In the genomic region with DNA sequence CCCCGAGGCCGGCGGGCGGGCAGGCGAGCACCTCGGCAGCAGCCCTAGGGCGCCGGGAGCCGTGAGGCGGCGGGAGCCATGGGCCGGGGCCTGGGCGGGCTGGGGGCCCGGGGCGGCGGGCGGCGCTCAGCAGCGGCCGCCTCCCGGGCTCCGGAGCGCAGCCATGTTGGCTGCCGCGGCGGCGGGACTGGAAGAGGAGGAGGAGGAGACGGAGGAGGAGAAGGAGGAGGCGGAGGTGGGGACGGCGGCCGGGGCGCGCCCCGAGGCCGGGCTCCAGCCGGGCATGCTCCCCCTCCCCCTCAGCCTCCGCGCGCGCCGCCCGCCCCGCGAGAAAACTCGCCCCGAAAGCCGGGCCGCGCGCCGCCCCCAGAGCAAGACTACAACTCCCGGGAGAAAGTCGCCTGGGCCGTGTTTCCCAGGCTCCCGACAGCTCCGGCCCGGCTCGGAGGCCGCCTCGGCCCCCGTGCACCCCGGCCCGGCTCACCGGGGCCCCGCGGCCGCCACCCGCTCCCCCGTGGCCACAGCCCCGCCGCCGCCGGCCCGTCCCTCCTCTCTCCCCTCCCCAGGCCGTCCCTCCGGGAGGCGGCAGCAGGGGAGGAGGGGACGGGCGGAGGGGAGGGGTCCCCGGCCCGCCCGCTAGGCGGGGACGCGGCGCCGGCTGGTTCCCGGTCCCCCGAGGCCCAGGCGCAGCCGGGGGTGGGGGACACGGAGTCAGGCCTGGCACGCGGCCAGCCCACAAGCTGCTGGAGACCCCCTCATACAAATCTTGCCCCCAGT, we compare ENCODE assay signal across 8 cellular contexts. TPM values are rescaled to one million over a fixed set of nuclear protein-coding genes. Genes with fewer than 3 reads are reported as not detected.
DNase-seq lines count a peak whose midpoint lies in the region; ATAC-seq and TF ChIP-seq lines count a peak whose summit lies in the region.

A gene with protein sequence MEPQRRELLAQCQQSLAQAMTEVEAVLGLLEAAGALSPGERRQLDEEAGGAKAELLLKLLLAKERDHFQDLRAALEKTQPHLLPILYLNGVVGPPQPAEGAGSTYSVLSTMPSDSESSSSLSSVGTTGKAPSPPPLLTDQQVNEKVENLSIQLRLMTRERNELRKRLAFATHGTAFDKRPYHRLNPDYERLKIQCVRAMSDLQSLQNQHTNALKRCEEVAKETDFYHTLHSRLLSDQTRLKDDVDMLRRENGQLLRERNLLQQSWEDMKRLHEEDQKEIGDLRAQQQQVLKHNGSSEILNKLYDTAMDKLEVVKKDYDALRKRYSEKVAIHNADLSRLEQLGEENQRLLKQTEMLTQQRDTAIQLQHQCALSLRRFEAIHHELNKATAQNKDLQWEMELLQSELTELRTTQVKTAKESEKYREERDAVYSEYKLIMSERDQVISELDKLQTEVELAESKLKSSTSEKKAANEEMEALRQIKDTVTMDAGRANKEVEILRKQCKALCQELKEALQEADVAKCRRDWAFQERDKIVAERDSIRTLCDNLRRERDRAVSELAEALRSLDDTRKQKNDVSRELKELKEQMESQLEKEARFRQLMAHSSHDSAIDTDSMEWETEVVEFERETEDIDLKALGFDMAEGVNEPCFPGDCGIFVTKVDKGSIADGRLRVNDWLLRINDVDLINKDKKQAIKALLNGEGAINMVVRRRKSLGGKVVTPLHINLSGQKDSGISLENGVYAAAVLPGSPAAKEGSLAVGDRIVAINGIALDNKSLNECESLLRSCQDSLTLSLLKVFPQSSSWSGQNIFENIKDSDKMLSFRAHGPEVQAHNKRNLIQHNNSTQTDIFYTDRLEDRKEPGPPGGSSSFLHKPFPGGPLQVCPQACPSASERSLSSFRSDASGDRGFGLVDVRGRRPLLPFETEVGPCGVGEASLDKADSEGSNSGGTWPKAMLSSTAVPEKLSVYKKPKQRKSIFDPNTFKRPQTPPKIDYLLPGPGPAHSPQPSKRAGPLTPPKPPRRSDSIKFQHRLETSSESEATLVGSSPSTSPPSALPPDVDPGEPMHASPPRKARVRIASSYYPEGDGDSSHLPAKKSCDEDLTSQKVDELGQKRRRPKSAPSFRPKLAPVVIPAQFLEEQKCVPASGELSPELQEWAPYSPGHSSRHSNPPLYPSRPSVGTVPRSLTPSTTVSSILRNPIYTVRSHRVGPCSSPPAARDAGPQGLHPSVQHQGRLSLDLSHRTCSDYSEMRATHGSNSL (N-terminal part only) (minus strand): TSS at position 190 of the 777 bp plus-strand sequence. CDS start 235 bp downstream, outside the sequence.

- peak within 1 kb of the TSS; percentile 80 for H2AFZ ChIP-seq in mammary epithelial cell (ENCODE audit: low read depth, low read length)

- TF ChIP-seq CTCF in Panc1 (IDR thresholded peaks at IDR 0.05), result no peak; the same call in 1 of the 2 replicates
- TF ChIP-seq CTCF in mammary epithelial cell (conservative IDR thresholded peaks at IDR 0.05 in 1 of 2, IDR thresholded peaks at IDR 0.05 in 1 of 2; ENCODE audit: extremely low read depth in 1 of 2, insufficient read depth in 1 of 2, low read depth in 1 of 2, low read length in 2 of 2), result no peak

- POLR2A ChIA-PET in Panc1 (lab: Charles Lee), result no interaction called here

- H3K27me3 ChIP-seq in Panc1 (ENCODE audit: control insufficient read depth, insufficient read depth, low read length), result no peaks in the 10 kb centered on the region
- H3K27me3 ChIP-seq in mammary epithelial cell (ENCODE audit: insufficient read depth, low read length), result no peaks in the 10 kb centered on the region
- peaks cover 13% of the 10 kb centered on the region for H3K27me3 ChIP-seq in skeletal muscle satellite cell (ENCODE audit: control insufficient read depth, insufficient read depth, low read length)

- dilution Hi-C loops in mammary epithelial cell (cut with HindIII; ENCODE audit: low sequenced_read_pairs), result no loop called here

- H3K9me3 ChIP-seq in Panc1 (ENCODE audit: control insufficient read depth, insufficient read depth, low read depth, low read length) (no peaks in the 10 kb centered on the region), mammary epithelial cell (replicated peaks; ENCODE audit: insufficient read depth, low read length) (no peaks in the 10 kb centered on the region), skeletal muscle satellite cell (replicated peaks; ENCODE audit: low read length) (no peaks in the 10 kb centered on the region)

- H3K4me1 ChIP-seq in Panc1 (ENCODE audit: control insufficient read depth, insufficient read depth, low read length), result peaks cover 26% of the 10 kb centered on the region
- peaks cover 34% of the 10 kb centered on the region for H3K4me1 ChIP-seq in mammary epithelial cell (ENCODE audit: insufficient read depth, low read length)
- peaks cover 18% of the 10 kb centered on the region for H3K4me1 ChIP-seq in skeletal muscle satellite cell (ENCODE audit: control insufficient read depth, insufficient read depth, low read length)

- ATAC-seq in HG02798 (IDR thresholded peaks at IDR 0.05; ENCODE audit: poor library complexity, unreplicated experiment), result peak; percentile 74
- peak; percentile 88 for ATAC-seq in Panc1

- peak within 1 kb of the TSS; percentile 75 to 81 for H3K4me3 ChIP-seq in Panc1 (ENCODE audit: low read depth in 2 of 2, low read length in 2 of 2)
- H3K4me3 ChIP-seq in mammary epithelial cell (replicated peaks in 1 of 3; ENCODE audit: insufficient read depth in 1 of 3, low read depth in 2 of 3, low read length in 3 of 3), result peak within 1 kb of the TSS; percentile 71 to 87 (median 76)
- H3K4me3 ChIP-seq in skeletal muscle satellite cell (ENCODE audit: low read length), result peak within 1 kb of the TSS; percentile 82

- H3K27ac ChIP-seq in Panc1 (ENCODE audit: low read length), result peak within 1 kb of the TSS; percentile 84
- H3K27ac ChIP-seq in mammary epithelial cell (ENCODE audit: insufficient read depth, low read depth, low read length), result peak within 1 kb of the TSS; percentile 40

- intact Hi-C loops in Panc1 (cut with micrococcal nuclease; ENCODE audit: unreplicated experiment) (no loop called here), mammary epithelial cell (cut with micrococcal nuclease) (loop anchor here (1.0 to 2.0 kb wide), 5 partner anchors 17 to 80 kb away; no protein-coding TSS in a partner anchor)

- no TSS peak for BruUV-seq in Panc1 (replicated peaks; lab: Mats Ljungman, UMichigan)
- no TSS peak for BruUV-seq in mammary epithelial cell (replicated peaks; lab: Mats Ljungman, UMichigan)

- peak; percentile 58 for DNase-seq in stimulated activated CD4-positive, alpha-beta T cell treated with anti-CD3 and anti-CD28 coated beads, Interleukin-15, amount 100 ng/mL, for 24 hours
- no peak for DNase-seq in stimulated activated CD4-positive, alpha-beta T cell treated with anti-CD3 and anti-CD28 coated beads, Interleukin-2, amount 100 ng/mL, for 48 hours
- DNase-seq in Panc1 (ENCODE audit: low read depth, low spot score) (no peak), mammary epithelial cell (peak; percentile 42), iPS-NIHi11 (ENCODE audit: low spot score) (peak; percentile 86)
- no peak for DNase-seq in stimulated activated naive CD4-positive, alpha-beta T cell treated with Interleukin-2 at 50 U/mL for 16 hours (lab: John Stamatoyannopoulos, UW)

- in situ Hi-C loops in Panc1 (cut with HindIII; ENCODE audit: low pct_unique_long_range_greater_than_20kb, low sequenced_read_pairs), result no loop called here
- in situ Hi-C loops in mammary epithelial cell (cut with MboI; ENCODE audit: low sequenced_read_pairs in 2 of 2), result no loop called here

- no CpG with 5 or more reads among the region's 95 CpGs for WGBS in mammary epithelial cell (ENCODE audit: low coverage, missing lambda C conversion rate)

- H3K36me3 ChIP-seq in Panc1 (ENCODE audit: control insufficient read depth, insufficient read depth, low read length) (no peaks in the 10 kb centered on the region), mammary epithelial cell (ENCODE audit: insufficient read depth, low read length) (no peaks in the 10 kb centered on the region), skeletal muscle satellite cell (ENCODE audit: insufficient read depth, low read length) (peaks cover 4% of the 10 kb centered on the region)

- peaks cover 46% of the 10 kb centered on the region for H3K79me2 ChIP-seq in mammary epithelial cell (ENCODE audit: insufficient read depth, low read length)

- CTCF ChIA-PET in Panc1 (lab: Charles Lee) (interaction anchor here (0.8 kb wide), 1 partner anchor 18 kb away, joined by 3 read pairs; no protein-coding TSS in a partner anchor), mammary epithelial cell (lab: Charles Lee; ENCODE audit: low non-redundant PET) (interaction anchor here (0.5 to 0.7 kb wide), 2 partner anchors 20 to 511 kb away, joined by 3 to 4 read pairs; no protein-coding TSS in a partner anchor)

- H3K9ac ChIP-seq in mammary epithelial cell (ENCODE audit: insufficient read depth, low read length) (peak within 1 kb of the TSS; percentile 75), skeletal muscle satellite cell (ENCODE audit: low read depth, low read length) (peak within 1 kb of the TSS; percentile 88)

- no peaks in the 10 kb centered on the region for H4K20me1 ChIP-seq in mammary epithelial cell (ENCODE audit: insufficient read depth, low read length)

- H3K4me2 ChIP-seq in mammary epithelial cell (ENCODE audit: insufficient read depth, low read depth, low read length) (peak within 1 kb of the TSS; percentile 86), skeletal muscle satellite cell (ENCODE audit: low read length) (peak within 1 kb of the TSS; percentile 82)

RNA-seq across cellular contexts. Expression of the gene that starts here (rescaled TPM):
- total RNA-seq in Panc1 (2021; ENCODE audit: unreplicated experiment) (85.6 TPM), mammary epithelial cell (10 to 100 TPM; 40.8 to 76.5 TPM)
- polyA plus RNA-seq in Panc1 (2012; ENCODE audit: insufficient read length), result 93.6 TPM
- polyA plus RNA-seq in mammary epithelial cell, result 31.5 TPM
- 142 TPM for polyA minus RNA-seq in mammary epithelial cell
- total RNA-seq in skeletal muscle satellite cell (2012; rRNA removed), result 17.5 and 19.5 TPM in 2 replicates

Comparison
In these comparisons a context has a peak if more than half of its experiments do, and no peak if none do; other contexts are left out.
1. DNase-seq: peak in stimulated activated CD4-positive, alpha-beta T cell treated with anti-CD3 and anti-CD28 coated beads, Interleukin-15, amount 100 ng/mL, for 24 hours (single experiment), mammary epithelial cell (single experiment) and iPS-NIHi11 (single experiment); none in stimulated activated CD4-positive, alpha-beta T cell treated with anti-CD3 and anti-CD28 coated beads, Interleukin-2, amount 100 ng/mL, for 48 hours (0 of 2), Panc1 (single experiment) and stimulated activated naive CD4-positive, alpha-beta T cell treated with Interleukin-2 at 50 U/mL for 16 hours (single experiment).
2. Peak in every context shown above with its lines, with median percentiles within 50 percentile points of each other: H3K4me3 ChIP-seq.